ENCODE assay signal across 8 cellular contexts in the genomic region with DNA sequence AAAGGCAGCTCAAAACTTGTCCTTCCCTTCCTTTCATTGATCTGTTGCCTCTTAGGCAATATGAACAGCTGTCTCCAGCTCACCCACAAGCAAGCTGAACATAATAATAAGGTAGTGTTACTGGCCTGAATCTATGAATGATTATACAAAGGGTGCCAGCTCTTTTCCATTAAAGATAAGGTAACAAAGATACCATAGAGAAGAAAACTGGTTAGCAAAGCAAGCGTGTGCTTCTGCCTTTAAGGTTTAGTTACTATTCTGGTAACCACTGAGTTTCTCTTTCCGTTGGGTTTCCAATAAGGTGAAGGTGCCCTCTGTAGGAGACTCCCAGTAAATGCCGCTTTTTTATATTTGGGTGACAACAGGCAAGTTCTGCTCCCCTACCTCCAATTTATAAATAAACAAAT. TPM values are rescaled to one million over a fixed set of nuclear protein-coding genes. Genes with fewer than 3 reads are reported as not detected.
DNase-seq lines count a peak whose midpoint lies in the region; ATAC-seq and TF ChIP-seq lines count a peak whose summit lies in the region.

No MANE protein-coding gene starts in this region.

- H3K36me3 Mint-ChIP-seq in activated CD8-positive, alpha-beta T cell treated with anti-CD3 and anti-CD28 coated beads, Interleukin-2, amount 10 ng/mL, durations not matched to agents 7 days and 5 days (ENCODE audit: low read depth), result no peaks in the 10 kb centered on the region

- H3K4me3 Mint-ChIP-seq in activated CD8-positive, alpha-beta T cell treated with anti-CD3 and anti-CD28 coated beads, Interleukin-2, amount 10 ng/mL, durations not matched to agents 7 days and 5 days, result no peak overlapping the region

- WGBS in suprapubic skin, result 5% methylated on average over 3 of the region's 3 CpGs

- peak; percentile 83 for TF ChIP-seq CTCF in BE2C (IDR thresholded peaks at IDR 0.05; ENCODE audit: low read depth, low read length)
- TF ChIP-seq CTCF in suprapubic skin (IDR thresholded peaks at IDR 0.05), result peak in 1 of 2 donors; percentile 31

- CTCF ChIA-PET in activated CD8-positive, alpha-beta T cell treated with anti-CD3 and anti-CD28 coated beads, Interleukin-2, amount 10 ng/mL, durations not matched to agents 7 days and 5 days (lab: Charles Lee), result interaction anchor here (0.8 to 1.5 kb wide), 6 partner anchors 12 to 1255 kb away, joined by 3 to 8 read pairs (median 3); partner anchors contain the start of gene DACH1

- no peaks in the 10 kb centered on the region for H3K9me3 ChIP-seq in BE2C
- H3K9me3 ChIP-seq in suprapubic skin, result no peaks in the 10 kb centered on the region

- H3K27me3 Mint-ChIP-seq in activated CD8-positive, alpha-beta T cell treated with anti-CD3 and anti-CD28 coated beads, Interleukin-2, amount 10 ng/mL, durations not matched to agents 7 days and 5 days (ENCODE audit: low read depth), result peaks cover 8% of the 10 kb centered on the region

- no peak overlapping the region for H3K27ac Mint-ChIP-seq in activated CD8-positive, alpha-beta T cell treated with anti-CD3 and anti-CD28 coated beads, Interleukin-2, amount 10 ng/mL, durations not matched to agents 7 days and 5 days

- no peak for TF ChIP-seq EP300 in suprapubic skin (IDR thresholded peaks at IDR 0.05)

- H3K9me3 Mint-ChIP-seq in activated CD8-positive, alpha-beta T cell treated with anti-CD3 and anti-CD28 coated beads, Interleukin-2, amount 10 ng/mL, durations not matched to agents 7 days and 5 days (ENCODE audit: insufficient read depth), result no peaks in the 10 kb centered on the region

- H3K4me1 ChIP-seq in BE2C, result peaks cover 12% of the 10 kb centered on the region
- H3K4me1 ChIP-seq in suprapubic skin, result peaks cover 9% of the 10 kb centered on the region

- POLR2A ChIA-PET in activated CD8-positive, alpha-beta T cell treated with anti-CD3 and anti-CD28 coated beads, Interleukin-2, amount 10 ng/mL, durations not matched to agents 7 days and 5 days (lab: Charles Lee), result no interaction called here

- no peak overlapping the region for H3K27ac ChIP-seq in suprapubic skin

- ATAC-seq in GM18861 (IDR thresholded peaks at IDR 0.05; ENCODE audit: unreplicated experiment), result peak; percentile 96
- ATAC-seq in HG02970 (IDR thresholded peaks at IDR 0.05; ENCODE audit: low FRiP score, unreplicated experiment), result peak; percentile 87
- peak; percentile 77 for ATAC-seq in activated CD8-positive, alpha-beta T cell treated with anti-CD3 and anti-CD28 coated beads, Interleukin-2, amount 10 ng/mL, durations not matched to agents 7 days and 5 days

- H3K4me1 Mint-ChIP-seq in activated CD8-positive, alpha-beta T cell treated with anti-CD3 and anti-CD28 coated beads, Interleukin-2, amount 10 ng/mL, durations not matched to agents 7 days and 5 days (ENCODE audit: low read depth), result peaks cover 3% of the 10 kb centered on the region

- peak; percentile 20 for DNase-seq in BE2C
- DNase-seq in NCI-H146 treated with DMSO at 0.1 percent for 48 hours (lab: John Stamatoyannopoulos, UW; ENCODE audit: unreplicated experiment), result peak; percentile 88
- no peak for DNase-seq in activated CD8-positive, alpha-beta T cell treated with anti-CD3 and anti-CD28 coated beads, Interleukin-2, amount 10 ng/mL, durations not matched to agents 7 days and 5 days
- DNase-seq in islet precursor cell, result peak; percentile 49
- no peak for DNase-seq in hepatic stellate cell (ENCODE audit: low spot score)
- DNase-seq in suprapubic skin (ENCODE audit: low spot score in 2 of 2), result no peak

- TF ChIP-seq POLR2A in suprapubic skin (IDR thresholded peaks at IDR 0.05), result no peak

- H3K27me3 ChIP-seq in BE2C (no peaks in the 10 kb centered on the region), suprapubic skin (no peaks in the 10 kb centered on the region)

- no peaks in the 10 kb centered on the region for H3K36me3 ChIP-seq in BE2C
- no peaks in the 10 kb centered on the region for H3K36me3 ChIP-seq in suprapubic skin

- H3K4me3 ChIP-seq in BE2C (ENCODE audit: low read depth, low read length) (no peak overlapping the region), suprapubic skin (no peak overlapping the region)

RNA-seq across cellular contexts. Expression of gene DACH1, which starts 12.1 kb away (rescaled TPM):
- 9.6 TPM for polyA plus RNA-seq in BE2C (2012; ENCODE audit: insufficient read depth, insufficient read length, low read depth)
- total RNA-seq in activated CD8-positive, alpha-beta T cell treated with anti-CD3 and anti-CD28 coated beads, Interleukin-2, amount 10 ng/mL, durations not matched to agents 7 days and 5 days, result not detected
- total RNA-seq in suprapubic skin, result 1 to 10 TPM; 1.0 to 6.3 (median 2.4) TPM

Comparison
In these comparisons a context has a peak if more than half of its experiments do, and no peak if none do; other contexts are left out.
1. DNase-seq: peak in BE2C (single experiment), NCI-H146 treated with DMSO at 0.1 percent for 48 hours (single experiment) and islet precursor cell (single experiment); none in activated CD8-positive, alpha-beta T cell treated with anti-CD3 and anti-CD28 coated beads, Interleukin-2, amount 10 ng/mL, durations not matched to agents 7 days and 5 days (single experiment), hepatic stellate cell (single experiment) and suprapubic skin (0 of 2).
2. Peak in every context shown above with its lines, with median percentiles within 50 percentile points of each other: ATAC-seq.